1 cellular context compared by ENCODE assay signal in genomic region chr4:52036875-52037274, GRCh38.
TF ChIP-seq lines count a peak whose summit lies in the region.

No MANE protein-coding gene starts in this region.

TF ChIP-seq in GM12878, 131 proteins besides CTCF, POLR2A, EP300 and RAD21:
- TF ChIP-seq SUPT20H (IDR thresholded peaks at IDR 0.05; ENCODE audit: borderline replicate concordance, control insufficient read depth, low read depth, low read length), result no peak
- no peak for TF ChIP-seq HDAC6 (IDR thresholded peaks at IDR 0.05; ENCODE audit: unreplicated experiment)
- TF ChIP-seq RELA (IDR thresholded peaks at IDR 0.05; ENCODE audit: borderline replicate concordance, partially characterized antibody), result no peak
- TF ChIP-seq BCL11A (IDR thresholded peaks at IDR 0.05; ENCODE audit: low read depth, low read length), result no peak
- TF ChIP-seq, protein P1, sequence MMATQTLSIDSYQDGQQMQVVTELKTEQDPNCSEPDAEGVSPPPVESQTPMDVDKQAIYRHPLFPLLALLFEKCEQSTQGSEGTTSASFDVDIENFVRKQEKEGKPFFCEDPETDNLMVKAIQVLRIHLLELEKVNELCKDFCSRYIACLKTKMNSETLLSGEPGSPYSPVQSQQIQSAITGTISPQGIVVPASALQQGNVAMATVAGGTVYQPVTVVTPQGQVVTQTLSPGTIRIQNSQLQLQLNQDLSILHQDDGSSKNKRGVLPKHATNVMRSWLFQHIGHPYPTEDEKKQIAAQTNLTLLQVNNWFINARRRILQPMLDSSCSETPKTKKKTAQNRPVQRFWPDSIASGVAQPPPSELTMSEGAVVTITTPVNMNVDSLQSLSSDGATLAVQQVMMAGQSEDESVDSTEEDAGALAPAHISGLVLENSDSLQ (IDR thresholded peaks at IDR 0.05), result no peak
- TF ChIP-seq, protein P2, sequence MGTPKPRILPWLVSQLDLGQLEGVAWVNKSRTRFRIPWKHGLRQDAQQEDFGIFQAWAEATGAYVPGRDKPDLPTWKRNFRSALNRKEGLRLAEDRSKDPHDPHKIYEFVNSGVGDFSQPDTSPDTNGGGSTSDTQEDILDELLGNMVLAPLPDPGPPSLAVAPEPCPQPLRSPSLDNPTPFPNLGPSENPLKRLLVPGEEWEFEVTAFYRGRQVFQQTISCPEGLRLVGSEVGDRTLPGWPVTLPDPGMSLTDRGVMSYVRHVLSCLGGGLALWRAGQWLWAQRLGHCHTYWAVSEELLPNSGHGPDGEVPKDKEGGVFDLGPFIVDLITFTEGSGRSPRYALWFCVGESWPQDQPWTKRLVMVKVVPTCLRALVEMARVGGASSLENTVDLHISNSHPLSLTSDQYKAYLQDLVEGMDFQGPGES (IDR thresholded peaks at IDR 0.05), result no peak
- no peak for TF ChIP-seq IKZF2 (IDR thresholded peaks at IDR 0.05)
- TF ChIP-seq KLF5 (IDR thresholded peaks at IDR 0.05; ENCODE audit: partially characterized antibody), result no peak
- no peak for TF ChIP-seq ZBED1 (IDR thresholded peaks at IDR 0.05; ENCODE audit: borderline replicate concordance)
- no peak for TF ChIP-seq POU2F2 (IDR thresholded peaks at IDR 0.05; ENCODE audit: borderline replicate concordance, low read depth, low read length)
- TF ChIP-seq CREB1 (IDR thresholded peaks at IDR 0.05; ENCODE audit: low read depth), result no peak
- TF ChIP-seq RAD51 (IDR thresholded peaks at IDR 0.05), result no peak
- TF ChIP-seq GATAD2B (conservative IDR thresholded peaks at IDR 0.05; ENCODE audit: low read depth), result no peak
- TF ChIP-seq CREM (IDR thresholded peaks at IDR 0.05; ENCODE audit: low read depth), result no peak
- no peak for TF ChIP-seq SIX5 (IDR thresholded peaks at IDR 0.05; ENCODE audit: low read depth, low read length, severe bottlenecking)
- TF ChIP-seq JUNB (IDR thresholded peaks at IDR 0.05), result no peak
- no peak for TF ChIP-seq YBX1 (IDR thresholded peaks at IDR 0.05)
- TF ChIP-seq ZBTB33 (IDR thresholded peaks at IDR 0.05), result no peak
- no peak for TF ChIP-seq HDGF (IDR thresholded peaks at IDR 0.05)
- TF ChIP-seq ELK1 (IDR thresholded peaks at IDR 0.05; ENCODE audit: low read depth, low read length), result no peak
